Comparison of ENCODE assay signal across 1 cellular context in the genomic region with DNA sequence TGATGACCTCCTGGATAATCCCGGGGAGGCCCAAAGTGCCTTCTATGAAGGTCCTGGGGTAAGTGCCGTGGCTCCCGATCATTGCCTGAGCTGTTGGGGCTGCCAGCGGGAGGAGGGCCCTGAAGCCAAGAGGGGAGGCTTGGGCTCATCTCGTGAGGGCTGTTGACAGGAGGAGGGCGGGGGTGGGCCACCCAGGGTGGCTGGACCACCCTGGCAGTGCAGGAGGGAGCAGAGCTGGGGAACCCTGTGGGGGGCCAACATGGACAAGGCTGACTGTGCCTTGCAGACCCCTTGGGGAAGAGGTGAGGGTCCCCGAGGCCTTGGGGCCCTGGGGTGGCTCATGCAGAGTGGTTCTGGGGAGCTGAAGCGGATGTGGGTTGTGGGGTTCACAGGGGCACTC.
TF ChIP-seq lines count a peak whose summit lies in the region.

No MANE protein-coding gene starts in this region.

TF ChIP-seq in H1, 55 proteins besides CTCF, POLR2A, EP300 and RAD21:
- TF ChIP-seq YY1 (IDR thresholded peaks at IDR 0.05; ENCODE audit: low read depth, low read length) (no peak), SIN3A (conservative IDR thresholded peaks at IDR 0.05 in 1 of 2, IDR thresholded peaks at IDR 0.05 in 1 of 2; ENCODE audit: low read depth in 1 of 2, low read length in 2 of 2) (no peak)
